ENCODE assay signal across 8 cellular contexts in the genomic region with DNA sequence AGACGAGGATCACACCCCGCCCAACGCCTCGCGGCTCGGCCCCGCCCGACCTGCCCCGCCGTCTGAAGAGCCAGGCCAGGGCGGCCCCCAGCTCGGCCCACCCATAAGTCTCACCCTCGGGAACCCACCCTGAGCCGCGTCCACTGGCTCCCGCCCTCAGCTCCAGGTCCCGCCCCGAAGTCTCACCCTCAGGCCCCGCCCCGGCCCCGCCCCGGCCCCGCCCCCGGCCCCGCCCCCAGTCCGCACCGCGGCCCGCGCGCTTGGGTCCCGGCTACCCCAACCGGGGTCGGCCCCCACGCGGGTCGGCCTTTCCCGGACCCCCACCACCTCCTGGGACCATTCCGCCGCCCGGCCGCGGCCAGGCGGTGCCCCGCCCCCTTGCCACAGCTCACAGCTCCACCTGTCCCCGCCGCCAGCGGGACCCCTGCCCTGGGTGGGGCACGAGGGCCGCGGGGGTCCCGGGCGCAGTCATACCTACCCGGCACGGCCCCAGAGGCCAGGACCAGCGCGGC. TPM values are rescaled to one million over a fixed set of nuclear protein-coding genes. Genes with fewer than 3 reads are reported as not detected.
DNase-seq lines count a peak whose midpoint lies in the region; ATAC-seq and TF ChIP-seq lines count a peak whose summit lies in the region.

No MANE protein-coding gene starts in this region.

- no peak overlapping the region for H3K27ac Mint-ChIP-seq in GM23338

- H3K36me3 ChIP-seq in GM23338 (ENCODE audit: insufficient read depth) (no peaks in the 10 kb centered on the region), iPS-18a (ENCODE audit: control insufficient read depth, low read depth, low read length) (no peaks in the 10 kb centered on the region)

- H3K4me1 ChIP-seq in GM23338 (ENCODE audit: insufficient read depth) = peaks cover 4% of the 10 kb centered on the region; the same call in 1 of the 2 replicates
- H3K4me1 ChIP-seq in iPS-18a (ENCODE audit: control insufficient read depth, low read depth, low read length) = no peaks in the 10 kb centered on the region

- no peaks in the 10 kb centered on the region; the same call in 2 of the 3 replicates for H3K9me3 Mint-ChIP-seq in GM23338

- TF ChIP-seq CTCF in AG04449 (IDR thresholded peaks at IDR 0.05; ENCODE audit: insufficient read depth, low read length, missing control alignments) = no peak
- TF ChIP-seq CTCF in GM23338 (conservative IDR thresholded peaks at IDR 0.05; ENCODE audit: low read depth in 2 of 2) = no peak
- TF ChIP-seq CTCF in astrocyte of the cerebellum (IDR thresholded peaks at IDR 0.05; ENCODE audit: low read depth, low read length, missing control alignments) = no peak

- H2AFZ ChIP-seq in GM23338 = no peak overlapping the region

- DNase-seq in AG04449 (ENCODE audit: low read depth, low spot score) (no peak), GM23338 (ENCODE audit: low spot score) (peak; percentile 56), T-helper 1 cell (peak; percentile 11 to 43 (median 30)), astrocyte of the cerebellum (ENCODE audit: low read depth) (no peak), RKO (ENCODE audit: low spot score) (no peak)
- DNase-seq in stimulated activated CD4-positive, alpha-beta T cell treated with anti-CD3 and anti-CD28 coated beads, Interleukin-15, amount 100 ng/mL, for 24 hours = peak; percentile 48

- H3K9me3 ChIP-seq in iPS-18a (ENCODE audit: control insufficient read depth, low read depth, low read length) = no peaks in the 10 kb centered on the region

- H4K20me1 ChIP-seq in GM23338 (replicated peaks; ENCODE audit: insufficient read depth) = no peaks in the 10 kb centered on the region; the same call in 1 of the 2 replicates

- H3K27me3 ChIP-seq in GM23338 (ENCODE audit: insufficient read depth) (peaks cover 54% of the 10 kb centered on the region), iPS-18a (ENCODE audit: control insufficient read depth, insufficient read depth, low read length) (peaks cover 33% of the 10 kb centered on the region)

- CTCF ChIA-PET in AG04449 (lab: Yijun Ruan, JAX) = interaction anchor here (0.6 kb wide), 1 partner anchor 56 kb away, joined by 3 read pairs; no protein-coding TSS in a partner anchor

- no peaks in the 10 kb centered on the region; the same call in 2 of the 3 replicates for H3K36me3 Mint-ChIP-seq in GM23338 (ENCODE audit: low read depth)

- H3K27ac ChIP-seq in GM23338 (ENCODE audit: low read depth) = no peak overlapping the region
- H3K27ac ChIP-seq in iPS-18a (ENCODE audit: low read length) = no peak overlapping the region

- peaks cover 8% of the 10 kb centered on the region; the same call in 2 of the 3 replicates for H3K4me1 Mint-ChIP-seq in GM23338

- H3K4me2 ChIP-seq in GM23338 = peak overlapping the region; percentile 87

- H3K79me2 ChIP-seq in GM23338 (replicated peaks; ENCODE audit: insufficient read depth) = no peaks in the 10 kb centered on the region

- no peaks in the 10 kb centered on the region for H3K9me2 ChIP-seq in GM23338 (ENCODE audit: insufficient read depth)

- H3K9ac ChIP-seq in iPS-18a (ENCODE audit: low read length) = no peak overlapping the region

- POLR2A ChIA-PET in AG04449 (lab: Yijun Ruan, JAX) = no interaction called here

- H3K4me3 ChIP-seq in AG04449 (ENCODE audit: low read depth, low read length) = peak overlapping the region; percentile 50
- H3K4me3 ChIP-seq in GM23338 = peak overlapping the region; percentile 63
- H3K4me3 ChIP-seq in astrocyte of the cerebellum (ENCODE audit: low read depth, low read length) = peak overlapping the region; percentile 46
- H3K4me3 ChIP-seq in iPS-18a (ENCODE audit: low read length) = peak overlapping the region; percentile 47

- in situ Hi-C loops in astrocyte of the cerebellum (cut with HindIII; ENCODE audit: low sequenced_read_pairs) = no loop called here

- peaks cover 51% of the 10 kb centered on the region for H3K27me3 Mint-ChIP-seq in GM23338 (ENCODE audit: insufficient read depth, low read depth, poor library complexity)

- H3F3A ChIP-seq in GM23338 (replicated peaks; ENCODE audit: low read depth) = peaks cover 27% of the 10 kb centered on the region

- ATAC-seq in GM23338 = peak; percentile 48
- no peak for ATAC-seq in GM18873 (IDR thresholded peaks at IDR 0.05; ENCODE audit: low FRiP score, unreplicated experiment)

- peak overlapping the region; percentile 60; the same call in 2 of the 3 replicates for H3K4me3 Mint-ChIP-seq in GM23338

TF ChIP-seq in GM23338, 12 proteins besides CTCF, POLR2A, EP300 and RAD21 (continues in another document):
- TF ChIP-seq NANOG (IDR thresholded peaks at IDR 0.05; ENCODE audit: borderline replicate concordance) = no peak
- TF ChIP-seq, protein P1, sequence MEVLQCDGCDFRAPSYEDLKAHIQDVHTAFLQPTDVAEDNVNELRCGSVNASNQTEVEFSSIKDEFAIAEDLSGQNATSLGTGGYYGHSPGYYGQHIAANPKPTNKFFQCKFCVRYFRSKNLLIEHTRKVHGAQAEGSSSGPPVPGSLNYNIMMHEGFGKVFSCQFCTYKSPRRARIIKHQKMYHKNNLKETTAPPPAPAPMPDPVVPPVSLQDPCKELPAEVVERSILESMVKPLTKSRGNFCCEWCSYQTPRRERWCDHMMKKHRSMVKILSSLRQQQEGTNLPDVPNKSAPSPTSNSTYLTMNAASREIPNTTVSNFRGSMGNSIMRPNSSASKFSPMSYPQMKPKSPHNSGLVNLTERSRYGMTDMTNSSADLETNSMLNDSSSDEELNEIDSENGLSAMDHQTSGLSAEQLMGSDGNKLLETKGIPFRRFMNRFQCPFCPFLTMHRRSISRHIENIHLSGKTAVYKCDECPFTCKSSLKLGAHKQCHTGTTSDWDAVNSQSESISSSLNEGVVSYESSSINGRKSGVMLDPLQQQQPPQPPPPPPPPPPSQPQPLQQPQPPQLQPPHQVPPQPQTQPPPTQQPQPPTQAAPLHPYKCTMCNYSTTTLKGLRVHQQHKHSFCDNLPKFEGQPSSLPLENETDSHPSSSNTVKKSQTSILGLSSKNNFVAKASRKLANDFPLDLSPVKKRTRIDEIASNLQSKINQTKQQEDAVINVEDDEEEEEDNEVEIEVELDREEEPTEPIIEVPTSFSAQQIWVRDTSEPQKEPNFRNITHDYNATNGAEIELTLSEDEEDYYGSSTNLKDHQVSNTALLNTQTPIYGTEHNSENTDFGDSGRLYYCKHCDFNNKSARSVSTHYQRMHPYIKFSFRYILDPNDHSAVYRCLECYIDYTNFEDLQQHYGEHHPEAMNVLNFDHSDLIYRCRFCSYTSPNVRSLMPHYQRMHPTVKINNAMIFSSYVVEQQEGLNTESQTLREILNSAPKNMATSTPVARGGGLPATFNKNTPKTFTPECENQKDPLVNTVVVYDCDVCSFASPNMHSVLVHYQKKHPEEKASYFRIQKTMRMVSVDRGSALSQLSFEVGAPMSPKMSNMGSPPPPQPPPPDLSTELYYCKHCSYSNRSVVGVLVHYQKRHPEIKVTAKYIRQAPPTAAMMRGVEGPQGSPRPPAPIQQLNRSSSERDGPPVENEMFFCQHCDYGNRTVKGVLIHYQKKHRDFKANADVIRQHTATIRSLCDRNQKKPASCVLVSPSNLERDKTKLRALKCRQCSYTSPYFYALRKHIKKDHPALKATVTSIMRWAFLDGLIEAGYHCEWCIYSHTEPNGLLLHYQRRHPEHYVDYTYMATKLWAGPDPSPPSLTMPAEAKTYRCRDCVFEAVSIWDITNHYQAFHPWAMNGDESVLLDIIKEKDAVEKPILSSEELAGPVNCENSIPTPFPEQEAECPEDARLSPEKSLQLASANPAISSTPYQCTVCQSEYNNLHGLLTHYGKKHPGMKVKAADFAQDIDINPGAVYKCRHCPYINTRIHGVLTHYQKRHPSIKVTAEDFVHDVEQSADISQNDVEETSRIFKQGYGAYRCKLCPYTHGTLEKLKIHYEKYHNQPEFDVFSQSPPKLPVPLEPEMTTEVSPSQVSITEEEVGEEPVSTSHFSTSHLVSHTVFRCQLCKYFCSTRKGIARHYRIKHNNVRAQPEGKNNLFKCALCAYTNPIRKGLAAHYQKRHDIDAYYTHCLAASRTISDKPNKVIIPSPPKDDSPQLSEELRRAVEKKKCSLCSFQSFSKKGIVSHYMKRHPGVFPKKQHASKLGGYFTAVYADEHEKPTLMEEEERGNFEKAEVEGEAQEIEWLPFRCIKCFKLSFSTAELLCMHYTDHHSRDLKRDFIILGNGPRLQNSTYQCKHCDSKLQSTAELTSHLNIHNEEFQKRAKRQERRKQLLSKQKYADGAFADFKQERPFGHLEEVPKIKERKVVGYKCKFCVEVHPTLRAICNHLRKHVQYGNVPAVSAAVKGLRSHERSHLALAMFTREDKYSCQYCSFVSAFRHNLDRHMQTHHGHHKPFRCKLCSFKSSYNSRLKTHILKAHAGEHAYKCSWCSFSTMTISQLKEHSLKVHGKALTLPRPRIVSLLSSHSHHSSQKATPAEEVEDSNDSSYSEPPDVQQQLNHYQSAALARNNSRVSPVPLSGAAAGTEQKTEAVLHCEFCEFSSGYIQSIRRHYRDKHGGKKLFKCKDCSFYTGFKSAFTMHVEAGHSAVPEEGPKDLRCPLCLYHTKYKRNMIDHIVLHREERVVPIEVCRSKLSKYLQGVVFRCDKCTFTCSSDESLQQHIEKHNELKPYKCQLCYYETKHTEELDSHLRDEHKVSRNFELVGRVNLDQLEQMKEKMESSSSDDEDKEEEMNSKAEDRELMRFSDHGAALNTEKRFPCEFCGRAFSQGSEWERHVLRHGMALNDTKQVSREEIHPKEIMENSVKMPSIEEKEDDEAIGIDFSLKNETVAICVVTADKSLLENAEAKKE (CRISPR knock-in tag; IDR thresholded peaks at IDR 0.05) = no peak

RNA-seq across cellular contexts. Expression of a gene that starts 0.5 kb away (rescaled TPM):
- 3.4 and 4.3 TPM in 2 replicates for total RNA-seq in GM23338 (2014; rRNA removed; shearing (Covaris generic))
- 0.86 and 1.3 TPM in 2 replicates for polyA plus RNA-seq in GM23338 (2016; fragmentation: Nextera tagmentation; extraction: Ambion mirVana)

Comparison
In these comparisons a context has a peak if more than half of its experiments do, and no peak if none do; other contexts are left out.
1. DNase-seq: peak in GM23338 (single experiment), T-helper 1 cell (5 of 5) and stimulated activated CD4-positive, alpha-beta T cell treated with anti-CD3 and anti-CD28 coated beads, Interleukin-15, amount 100 ng/mL, for 24 hours (single experiment); none in AG04449 (single experiment), astrocyte of the cerebellum (single experiment) and RKO (single experiment).
2. Peak in every context shown above with its lines, with median percentiles within 50 percentile points of each other: H3K4me3 ChIP-seq.